1 cellular context compared by ENCODE assay signal in the genomic region with DNA sequence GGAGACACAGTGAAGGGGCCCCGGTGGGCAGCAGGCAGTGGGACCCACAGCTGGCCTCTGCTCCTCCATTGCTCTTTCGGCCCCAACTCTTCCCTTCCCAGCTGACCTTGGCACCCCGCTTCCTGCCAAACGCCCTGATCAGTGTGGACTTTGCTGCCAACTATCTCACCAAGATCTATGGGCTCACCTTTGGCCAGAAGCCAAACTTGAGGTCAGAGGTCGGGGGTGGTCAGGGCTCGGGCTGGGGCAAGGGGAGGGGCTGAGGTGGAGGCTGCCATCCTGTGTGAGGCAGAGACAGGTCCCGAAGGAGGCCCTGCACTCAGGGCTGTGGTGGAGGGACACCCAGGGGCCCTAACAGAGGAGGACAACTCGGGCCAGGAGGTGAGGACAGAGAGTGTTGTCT.
TF ChIP-seq lines count a peak whose summit lies in the region.

No MANE protein-coding gene starts in this region.

TF ChIP-seq in GM23338, 12 proteins besides CTCF, POLR2A, EP300 and RAD21:
- TF ChIP-seq EZH2 (IDR thresholded peaks at IDR 0.05; ENCODE audit: low read depth, unreplicated experiment) (no peak), CREB1 (CRISPR knock-in tag; IDR thresholded peaks at IDR 0.05; ENCODE audit: low read depth) (no peak), STAT1 (IDR thresholded peaks at IDR 0.05; ENCODE audit: unreplicated experiment) (no peak), ZNF331 (CRISPR knock-in tag; IDR thresholded peaks at IDR 0.05; ENCODE audit: low read depth) (no peak)
- TF ChIP-seq, protein P1, sequence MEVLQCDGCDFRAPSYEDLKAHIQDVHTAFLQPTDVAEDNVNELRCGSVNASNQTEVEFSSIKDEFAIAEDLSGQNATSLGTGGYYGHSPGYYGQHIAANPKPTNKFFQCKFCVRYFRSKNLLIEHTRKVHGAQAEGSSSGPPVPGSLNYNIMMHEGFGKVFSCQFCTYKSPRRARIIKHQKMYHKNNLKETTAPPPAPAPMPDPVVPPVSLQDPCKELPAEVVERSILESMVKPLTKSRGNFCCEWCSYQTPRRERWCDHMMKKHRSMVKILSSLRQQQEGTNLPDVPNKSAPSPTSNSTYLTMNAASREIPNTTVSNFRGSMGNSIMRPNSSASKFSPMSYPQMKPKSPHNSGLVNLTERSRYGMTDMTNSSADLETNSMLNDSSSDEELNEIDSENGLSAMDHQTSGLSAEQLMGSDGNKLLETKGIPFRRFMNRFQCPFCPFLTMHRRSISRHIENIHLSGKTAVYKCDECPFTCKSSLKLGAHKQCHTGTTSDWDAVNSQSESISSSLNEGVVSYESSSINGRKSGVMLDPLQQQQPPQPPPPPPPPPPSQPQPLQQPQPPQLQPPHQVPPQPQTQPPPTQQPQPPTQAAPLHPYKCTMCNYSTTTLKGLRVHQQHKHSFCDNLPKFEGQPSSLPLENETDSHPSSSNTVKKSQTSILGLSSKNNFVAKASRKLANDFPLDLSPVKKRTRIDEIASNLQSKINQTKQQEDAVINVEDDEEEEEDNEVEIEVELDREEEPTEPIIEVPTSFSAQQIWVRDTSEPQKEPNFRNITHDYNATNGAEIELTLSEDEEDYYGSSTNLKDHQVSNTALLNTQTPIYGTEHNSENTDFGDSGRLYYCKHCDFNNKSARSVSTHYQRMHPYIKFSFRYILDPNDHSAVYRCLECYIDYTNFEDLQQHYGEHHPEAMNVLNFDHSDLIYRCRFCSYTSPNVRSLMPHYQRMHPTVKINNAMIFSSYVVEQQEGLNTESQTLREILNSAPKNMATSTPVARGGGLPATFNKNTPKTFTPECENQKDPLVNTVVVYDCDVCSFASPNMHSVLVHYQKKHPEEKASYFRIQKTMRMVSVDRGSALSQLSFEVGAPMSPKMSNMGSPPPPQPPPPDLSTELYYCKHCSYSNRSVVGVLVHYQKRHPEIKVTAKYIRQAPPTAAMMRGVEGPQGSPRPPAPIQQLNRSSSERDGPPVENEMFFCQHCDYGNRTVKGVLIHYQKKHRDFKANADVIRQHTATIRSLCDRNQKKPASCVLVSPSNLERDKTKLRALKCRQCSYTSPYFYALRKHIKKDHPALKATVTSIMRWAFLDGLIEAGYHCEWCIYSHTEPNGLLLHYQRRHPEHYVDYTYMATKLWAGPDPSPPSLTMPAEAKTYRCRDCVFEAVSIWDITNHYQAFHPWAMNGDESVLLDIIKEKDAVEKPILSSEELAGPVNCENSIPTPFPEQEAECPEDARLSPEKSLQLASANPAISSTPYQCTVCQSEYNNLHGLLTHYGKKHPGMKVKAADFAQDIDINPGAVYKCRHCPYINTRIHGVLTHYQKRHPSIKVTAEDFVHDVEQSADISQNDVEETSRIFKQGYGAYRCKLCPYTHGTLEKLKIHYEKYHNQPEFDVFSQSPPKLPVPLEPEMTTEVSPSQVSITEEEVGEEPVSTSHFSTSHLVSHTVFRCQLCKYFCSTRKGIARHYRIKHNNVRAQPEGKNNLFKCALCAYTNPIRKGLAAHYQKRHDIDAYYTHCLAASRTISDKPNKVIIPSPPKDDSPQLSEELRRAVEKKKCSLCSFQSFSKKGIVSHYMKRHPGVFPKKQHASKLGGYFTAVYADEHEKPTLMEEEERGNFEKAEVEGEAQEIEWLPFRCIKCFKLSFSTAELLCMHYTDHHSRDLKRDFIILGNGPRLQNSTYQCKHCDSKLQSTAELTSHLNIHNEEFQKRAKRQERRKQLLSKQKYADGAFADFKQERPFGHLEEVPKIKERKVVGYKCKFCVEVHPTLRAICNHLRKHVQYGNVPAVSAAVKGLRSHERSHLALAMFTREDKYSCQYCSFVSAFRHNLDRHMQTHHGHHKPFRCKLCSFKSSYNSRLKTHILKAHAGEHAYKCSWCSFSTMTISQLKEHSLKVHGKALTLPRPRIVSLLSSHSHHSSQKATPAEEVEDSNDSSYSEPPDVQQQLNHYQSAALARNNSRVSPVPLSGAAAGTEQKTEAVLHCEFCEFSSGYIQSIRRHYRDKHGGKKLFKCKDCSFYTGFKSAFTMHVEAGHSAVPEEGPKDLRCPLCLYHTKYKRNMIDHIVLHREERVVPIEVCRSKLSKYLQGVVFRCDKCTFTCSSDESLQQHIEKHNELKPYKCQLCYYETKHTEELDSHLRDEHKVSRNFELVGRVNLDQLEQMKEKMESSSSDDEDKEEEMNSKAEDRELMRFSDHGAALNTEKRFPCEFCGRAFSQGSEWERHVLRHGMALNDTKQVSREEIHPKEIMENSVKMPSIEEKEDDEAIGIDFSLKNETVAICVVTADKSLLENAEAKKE (CRISPR knock-in tag; IDR thresholded peaks at IDR 0.05), result no peak
